22 cellular contexts compared by ENCODE assay signal in genomic region chr2:204948364-204948763, GRCh38.
DNase-seq lines count a peak whose midpoint lies in the region; ATAC-seq and TF ChIP-seq lines count a peak whose summit lies in the region.
"Had no signal": no experiment of that assay in that cellular context is flagged by ENCODE, and none has a peak within 500 bp of the region (broad histone marks: within the 10 kb centered on the region; RNA-seq: fewer than 3 reads in every experiment).

No MANE protein-coding gene starts in this region.

- TF ChIP-seq CTCF in natural killer cell (IDR thresholded peaks at IDR 0.05): no peak
- no peak for TF ChIP-seq CTCF in esophagus squamous epithelium (IDR thresholded peaks at IDR 0.05)

- peaks cover 13% of the 10 kb centered on the region for H3K9me3 Mint-ChIP-seq in natural killer cell treated with Interleukin-12 subunit alpha and Interleukin-12 subunit beta and Interleukin-15 and Interleukin-18, amount 100 ng/mL, for 72 hours
- peaks cover 8 to 10% of the 10 kb centered on the region in 2 donors for H3K9me3 Mint-ChIP-seq in natural killer cell
- H3K9me3 Mint-ChIP-seq in T-helper 1 cell treated with Interleukin-12 subunit alpha and Interleukin-12 subunit beta and Interleukin-4 antibody, amounts not matched to agents 30 μg/mL and 1 μg/mL, for 36 hours: peaks cover 45% of the 10 kb centered on the region
- H3K9me3 Mint-ChIP-seq in activated naive CD8-positive, alpha-beta T cell treated with anti-CD3 and anti-CD28 coated beads, Interleukin-2, amount 10 ng/mL, durations not matched to agents 7 days and 5 days: peaks cover 28% of the 10 kb centered on the region
- H3K9me3 Mint-ChIP-seq in stimulated activated memory B cell treated with anti-CD40 and anti-IgM and Interleukin-4, amounts not matched to agents 10 μg/mL and 1 μg/mL and 100 μg/mL, for 72 hours: peaks cover 5% of the 10 kb centered on the region

- intact Hi-C loops in natural killer cell (cut with micrococcal nuclease): no loop called here
- intact Hi-C loops in esophagus squamous epithelium (cut with DNase I): no loop called here

- H3K27me3 Mint-ChIP-seq in natural killer cell treated with Interleukin-12 subunit alpha and Interleukin-12 subunit beta and Interleukin-15 and Interleukin-18, amount 100 ng/mL, for 72 hours: peaks cover 0 to 3% of the 10 kb centered on the region in 2 donors
- no peaks in the 10 kb centered on the region for H3K27me3 Mint-ChIP-seq in natural killer cell (ENCODE audit: low read depth in 2 of 2)
- no peaks in the 10 kb centered on the region for H3K27me3 Mint-ChIP-seq in T-helper 1 cell treated with Interleukin-12 subunit alpha and Interleukin-12 subunit beta and Interleukin-4 antibody, amounts not matched to agents 30 μg/mL and 1 μg/mL, for 36 hours (ENCODE audit: low read depth)
- H3K27me3 Mint-ChIP-seq in activated naive CD8-positive, alpha-beta T cell treated with anti-CD3 and anti-CD28 coated beads, Interleukin-2, amount 10 ng/mL, durations not matched to agents 7 days and 5 days: no peaks in the 10 kb centered on the region
- H3K27me3 Mint-ChIP-seq in stimulated activated memory B cell treated with anti-CD40 and anti-IgM and Interleukin-4, amounts not matched to agents 10 μg/mL and 1 μg/mL and 100 μg/mL, for 72 hours: no peaks in the 10 kb centered on the region

- no peaks in the 10 kb centered on the region for H3K4me1 ChIP-seq in esophagus squamous epithelium
- H3K4me1 ChIP-seq: heart left ventricle, suprapubic skin, vagina had no signal

- peaks cover 19% of the 10 kb centered on the region for H3K36me3 Mint-ChIP-seq in natural killer cell treated with Interleukin-12 subunit alpha and Interleukin-12 subunit beta and Interleukin-15 and Interleukin-18, amount 100 ng/mL, for 72 hours
- peaks cover 21% of the 10 kb centered on the region for H3K36me3 Mint-ChIP-seq in natural killer cell
- peaks cover 50% of the 10 kb centered on the region for H3K36me3 Mint-ChIP-seq in T-helper 1 cell treated with Interleukin-12 subunit alpha and Interleukin-12 subunit beta and Interleukin-4 antibody, amounts not matched to agents 30 μg/mL and 1 μg/mL, for 36 hours (ENCODE audit: low read depth)
- peaks cover 70% of the 10 kb centered on the region for H3K36me3 Mint-ChIP-seq in activated naive CD8-positive, alpha-beta T cell treated with anti-CD3 and anti-CD28 coated beads, Interleukin-2, amount 10 ng/mL, durations not matched to agents 7 days and 5 days
- no peaks in the 10 kb centered on the region for H3K36me3 Mint-ChIP-seq in stimulated activated memory B cell treated with anti-CD40 and anti-IgM and Interleukin-4, amounts not matched to agents 10 μg/mL and 1 μg/mL and 100 μg/mL, for 72 hours
- H3K36me3 Mint-ChIP-seq: CD14-positive monocyte had no signal

- H3K4me1 Mint-ChIP-seq in natural killer cell treated with Interleukin-12 subunit alpha and Interleukin-12 subunit beta and Interleukin-15 and Interleukin-18, amount 100 ng/mL, for 72 hours (ENCODE audit: low read depth in 2 of 2): peaks cover 0 to 6% of the 10 kb centered on the region in 2 donors
- H3K4me1 Mint-ChIP-seq in natural killer cell: peaks cover 0 to 10% of the 10 kb centered on the region in 2 donors
- peaks cover 58% of the 10 kb centered on the region for H3K4me1 Mint-ChIP-seq in T-helper 1 cell treated with Interleukin-12 subunit alpha and Interleukin-12 subunit beta and Interleukin-4 antibody, amounts not matched to agents 30 μg/mL and 1 μg/mL, for 36 hours (ENCODE audit: low read depth)
- peaks cover 45% of the 10 kb centered on the region for H3K4me1 Mint-ChIP-seq in activated naive CD8-positive, alpha-beta T cell treated with anti-CD3 and anti-CD28 coated beads, Interleukin-2, amount 10 ng/mL, durations not matched to agents 7 days and 5 days
- no peaks in the 10 kb centered on the region for H3K4me1 Mint-ChIP-seq in stimulated activated memory B cell treated with anti-CD40 and anti-IgM and Interleukin-4, amounts not matched to agents 10 μg/mL and 1 μg/mL and 100 μg/mL, for 72 hours
- H3K4me1 Mint-ChIP-seq: CD14-positive monocyte, neural crest cell had no signal

- ATAC-seq in natural killer cell treated with Interleukin-12 subunit alpha and Interleukin-12 subunit beta and Interleukin-15 and Interleukin-18, amount 100 ng/mL, for 72 hours: no peak
- ATAC-seq in natural killer cell (no peak), HG03439 (IDR thresholded peaks at IDR 0.05; ENCODE audit: unreplicated experiment) (no peak)
- ATAC-seq in activated naive CD8-positive, alpha-beta T cell treated with anti-CD3 and anti-CD28 coated beads, Interleukin-2, amount 10 ng/mL, durations not matched to agents 7 days and 5 days (ENCODE audit: low read depth): peak; percentile 75
- no peak for ATAC-seq in stimulated activated memory B cell treated with anti-CD40 and anti-IgM and Interleukin-4, amounts not matched to agents 10 μg/mL and 1 μg/mL and 100 μg/mL, for 72 hours
- ATAC-seq: heart left ventricle, left lobe of liver, Panc1 had no signal

- H3K27me3 ChIP-seq in esophagus squamous epithelium: no peaks in the 10 kb centered on the region
- H3K27me3 ChIP-seq: heart left ventricle, SJCRH30, suprapubic skin, vagina had no signal

- POLR2A ChIA-PET in activated naive CD8-positive, alpha-beta T cell treated with anti-CD3 and anti-CD28 coated beads, Interleukin-2, amount 10 ng/mL, durations not matched to agents 7 days and 5 days (lab: Charles Lee): interaction anchor here (0.8 to 1.0 kb wide), 2 partner anchors 20 to 67 kb away, joined by 3 to 4 read pairs; no protein-coding TSS in a partner anchor

- H3K36me3 ChIP-seq in esophagus squamous epithelium: no peaks in the 10 kb centered on the region
- H3K36me3 ChIP-seq: heart left ventricle, SJCRH30, suprapubic skin, vagina had no signal

- TF ChIP-seq POLR2A in esophagus squamous epithelium (IDR thresholded peaks at IDR 0.05): no peak

- H3K4me3 ChIP-seq in esophagus squamous epithelium: no peak overlapping the region
- H3K4me3 ChIP-seq: heart left ventricle, SJCRH30, suprapubic skin, vagina had no signal

- DNase-seq in natural killer cell treated with Interleukin-12 subunit alpha and Interleukin-12 subunit beta and Interleukin-15 and Interleukin-18, amount 100 ng/mL, for 72 hours (ENCODE audit: low spot score): no peak
- DNase-seq in natural killer cell: no peak
- DNase-seq in activated naive CD8-positive, alpha-beta T cell treated with anti-CD3 and anti-CD28 coated beads, Interleukin-2, amount 10 ng/mL, durations not matched to agents 7 days and 5 days: no peak
- DNase-seq in esophagus squamous epithelium (lab: John Stamatoyannopoulos, UW): no peak
- DNase-seq: activated CD4-positive, alpha-beta T cell treated with anti-CD3 and anti-CD28 coated beads, Interleukin-2, amount 50 U/mL, for 48 hours; aorta; caudate nucleus; heart left ventricle; Karpas-422; NCI-H1092 treated with DMSO at 0.1 percent for 48 hours; NCI-H2081 treated with DMSO at 0.1 percent for 48 hours; NK-92 treated with Interleukin-12 subunit alpha and Interleukin-12 subunit beta, amount 100 ng/mL, for 24 hours; SJCRH30 had no signal

- 75 to 78% methylated on average over 3 of the region's 3 CpGs for WGBS in esophagus squamous epithelium, 2 donors

- no peak overlapping the region for H3K27ac ChIP-seq in esophagus squamous epithelium
- H3K27ac ChIP-seq: heart left ventricle, SJCRH30, suprapubic skin, vagina had no signal

- no peak overlapping the region for H3K27ac Mint-ChIP-seq in natural killer cell treated with Interleukin-12 subunit alpha and Interleukin-12 subunit beta and Interleukin-15 and Interleukin-18, amount 100 ng/mL, for 72 hours
- no peak overlapping the region for H3K27ac Mint-ChIP-seq in natural killer cell
- H3K27ac Mint-ChIP-seq in T-helper 1 cell treated with Interleukin-12 subunit alpha and Interleukin-12 subunit beta and Interleukin-4 antibody, amounts not matched to agents 30 μg/mL and 1 μg/mL, for 36 hours: peak overlapping the region; percentile 86
- peak overlapping the region; percentile 85 for H3K27ac Mint-ChIP-seq in activated naive CD8-positive, alpha-beta T cell treated with anti-CD3 and anti-CD28 coated beads, Interleukin-2, amount 10 ng/mL, durations not matched to agents 7 days and 5 days
- H3K27ac Mint-ChIP-seq in stimulated activated memory B cell treated with anti-CD40 and anti-IgM and Interleukin-4, amounts not matched to agents 10 μg/mL and 1 μg/mL and 100 μg/mL, for 72 hours: no peak overlapping the region
- H3K27ac Mint-ChIP-seq: CD14-positive monocyte had no signal

- H3K9me3 ChIP-seq in esophagus squamous epithelium: peaks cover 0 to 17% (median 14%) of the 10 kb centered on the region in 3 donors
- H3K9me3 ChIP-seq: suprapubic skin, vagina had no signal

- H3K4me3 Mint-ChIP-seq in natural killer cell treated with Interleukin-12 subunit alpha and Interleukin-12 subunit beta and Interleukin-15 and Interleukin-18, amount 100 ng/mL, for 72 hours: peak overlapping the region; percentile 32
- no peak overlapping the region for H3K4me3 Mint-ChIP-seq in natural killer cell
- peak overlapping the region; percentile 47 for H3K4me3 Mint-ChIP-seq in T-helper 1 cell treated with Interleukin-12 subunit alpha and Interleukin-12 subunit beta and Interleukin-4 antibody, amounts not matched to agents 30 μg/mL and 1 μg/mL, for 36 hours
- H3K4me3 Mint-ChIP-seq in activated naive CD8-positive, alpha-beta T cell treated with anti-CD3 and anti-CD28 coated beads, Interleukin-2, amount 10 ng/mL, durations not matched to agents 7 days and 5 days: peak overlapping the region; percentile 55
- H3K4me3 Mint-ChIP-seq in stimulated activated memory B cell treated with anti-CD40 and anti-IgM and Interleukin-4, amounts not matched to agents 10 μg/mL and 1 μg/mL and 100 μg/mL, for 72 hours: no peak overlapping the region
- H3K4me3 Mint-ChIP-seq: CD14-positive monocyte, neural crest cell had no signal

Comparison
In these comparisons a context has a peak if more than half of its experiments do, and no peak if none do; other contexts are left out.
1. H3K4me3 Mint-ChIP-seq: peak in natural killer cell treated with Interleukin-12 subunit alpha and Interleukin-12 subunit beta and Interleukin-15 and Interleukin-18, amount 100 ng/mL, for 72 hours (single experiment), T-helper 1 cell treated with Interleukin-12 subunit alpha and Interleukin-12 subunit beta and Interleukin-4 antibody, amounts not matched to agents 30 μg/mL and 1 μg/mL, for 36 hours (single experiment) and activated naive CD8-positive, alpha-beta T cell treated with anti-CD3 and anti-CD28 coated beads, Interleukin-2, amount 10 ng/mL, durations not matched to agents 7 days and 5 days (single experiment); none in natural killer cell (single experiment) and stimulated activated memory B cell treated with anti-CD40 and anti-IgM and Interleukin-4, amounts not matched to agents 10 μg/mL and 1 μg/mL and 100 μg/mL, for 72 hours (single experiment).
2. H3K27ac Mint-ChIP-seq: peak in T-helper 1 cell treated with Interleukin-12 subunit alpha and Interleukin-12 subunit beta and Interleukin-4 antibody, amounts not matched to agents 30 μg/mL and 1 μg/mL, for 36 hours (single experiment) and activated naive CD8-positive, alpha-beta T cell treated with anti-CD3 and anti-CD28 coated beads, Interleukin-2, amount 10 ng/mL, durations not matched to agents 7 days and 5 days (single experiment); none in natural killer cell treated with Interleukin-12 subunit alpha and Interleukin-12 subunit beta and Interleukin-15 and Interleukin-18, amount 100 ng/mL, for 72 hours (0 of 2), natural killer cell (0 of 2) and stimulated activated memory B cell treated with anti-CD40 and anti-IgM and Interleukin-4, amounts not matched to agents 10 μg/mL and 1 μg/mL and 100 μg/mL, for 72 hours (single experiment).